Comparison of ENCODE assay signal across 1 cellular context in genomic region chr15:72231847-72232461, GRCh38.
A peak's percentile ranks its signal among the peaks of the same experiment; 100 is the strongest.
TF ChIP-seq lines count a peak whose summit lies in the region.

No MANE protein-coding gene starts in this region.

TF ChIP-seq in H1, 55 proteins besides CTCF, POLR2A, EP300 and RAD21:
- TF ChIP-seq RFX5 (IDR thresholded peaks at IDR 0.05; ENCODE audit: borderline replicate concordance, low read depth, low read length) (0 out of 2 replicates have a peak, but pooled peaks have one; percentile 22), SAP30 (IDR thresholded peaks at IDR 0.05; ENCODE audit: insufficient read depth, insufficient replicate concordance, low read length) (no peak), GABPA (IDR thresholded peaks at IDR 0.05; ENCODE audit: borderline replicate concordance, insufficient read depth, low read length) (no peak), GTF2F1 (IDR thresholded peaks at IDR 0.05; ENCODE audit: borderline replicate concordance, low read depth, low read length) (no peak)
TF ChIP-seq in H1: peak in this region for 1.
